In genomic region chr19:48609571-48610108, GRCh38 we compare ENCODE assay signal across 35 cellular contexts. TPM values are rescaled to one million over a fixed set of nuclear protein-coding genes. Genes with fewer than 3 reads are reported as not detected.
"Had no signal": no experiment of that assay in that cellular context is flagged by ENCODE, and none has a peak within 500 bp of the region (broad histone marks: within the 10 kb centered on the region; RNA-seq: fewer than 3 reads in every experiment).

No MANE protein-coding gene starts in this region.

- DNase-seq: activated CD4-positive, alpha-beta memory T cell treated with anti-CD3 and anti-CD28 coated beads for 36 hours; activated CD4-positive, alpha-beta T cell treated with anti-CD3 and anti-CD28 coated beads for 36 hours; activated CD4-positive, alpha-beta T cell treated with anti-CD3 and anti-CD28 coated beads, Interleukin-2, amount 10 ng/mL, durations not matched to agents 24 days and 14 days; activated CD4-positive, CD25-positive, alpha-beta regulatory T cell; activated CD4-positive, CD25-positive, alpha-beta regulatory T cell treated with anti-CD3 and anti-CD28 coated beads, Interleukin-2, amount 50 U/mL, for 72 hours; activated CD8-positive, alpha-beta memory T cell treated with anti-CD3 and anti-CD28 coated beads, Interleukin-2, amount 10 ng/mL, durations not matched to agents 7 days and 5 days; activated CD8-positive, alpha-beta memory T cell treated with anti-CD3 and anti-CD28 coated beads, Interleukin-2, amount 50 U/mL, for 4 hours; activated CD8-positive, alpha-beta T cell treated with anti-CD3 and anti-CD28 coated beads, Interleukin-2, amount 10 ng/mL, durations not matched to agents 7 days and 5 days; activated effector memory CD4-positive, alpha-beta T cell treated with anti-CD3 and anti-CD28 coated beads, Interleukin-2, amount 50 U/mL, for 16 hours; activated naive CD4-positive, alpha-beta T cell treated with anti-CD3 and anti-CD28 coated beads for 36 hours; activated naive CD8-positive, alpha-beta T cell treated with anti-CD3 and anti-CD28 coated beads for 36 hours; activated naive CD8-positive, alpha-beta T cell treated with anti-CD3 and anti-CD28 coated beads, Interleukin-2, amount 50 U/mL, for 24 hours; activated T-cell treated with anti-CD3 and anti-CD28 coated beads, Interleukin-2, amount 50 U/mL, for 1 hour; activated T-cell treated with anti-CD3 and anti-CD28 coated beads, Interleukin-2, amount 50 U/mL, for 48 hours; adrenal gland; brain microvascular endothelial cell; cortex of kidney; dermis blood vessel endothelial cell; effector CD4-positive, alpha-beta T cell; effector memory CD8-positive, alpha-beta T cell; erythroblast; foreskin keratinocyte; gastrocnemius medialis; glutamatergic neuron; heart left ventricle; T-helper 2 cell had no signal

- FAIRE-seq: astrocyte, bronchial epithelial cell, colon had no signal

- ATAC-seq: gastrocnemius medialis had no signal

- H3K9me3 ChIP-seq: adrenal gland, esophagus muscularis mucosa, gastrocnemius medialis, heart left ventricle had no signal

- H3K27me3 ChIP-seq: adrenal gland, brain microvascular endothelial cell, esophagus muscularis mucosa, foreskin keratinocyte, gastrocnemius medialis, heart left ventricle had no signal

- H3K36me3 ChIP-seq: adrenal gland, gastrocnemius medialis had no signal

- H3K4me1 ChIP-seq: foreskin keratinocyte had no signal

- H3K27ac ChIP-seq: adrenal gland, brain microvascular endothelial cell, esophagus muscularis mucosa, foreskin keratinocyte, gastrocnemius medialis, heart left ventricle had no signal

- H3K4me3 ChIP-seq: adrenal gland, esophagus muscularis mucosa, gastrocnemius medialis, heart left ventricle had no signal

RNA-seq across cellular contexts. Expression of gene SPACA4, which starts 3.1 kb away (rescaled TPM):
- total RNA-seq: activated CD4-positive, alpha-beta memory T cell treated with anti-CD3 and anti-CD28 coated beads for 36 hours; activated CD4-positive, alpha-beta T cell treated with anti-CD3 and anti-CD28 coated beads for 36 hours; activated CD4-positive, alpha-beta T cell treated with anti-CD3 and anti-CD28 coated beads, Interleukin-2, amount 10 ng/mL, durations not matched to agents 24 days and 14 days; activated CD8-positive, alpha-beta memory T cell treated with anti-CD3 and anti-CD28 coated beads for 36 hours; activated CD8-positive, alpha-beta memory T cell treated with anti-CD3 and anti-CD28 coated beads, Interleukin-2, amount 10 ng/mL, durations not matched to agents 7 days and 5 days; activated CD8-positive, alpha-beta T cell treated with anti-CD3 and anti-CD28 coated beads, Interleukin-2, amount 10 ng/mL, durations not matched to agents 7 days and 5 days; activated naive CD4-positive, alpha-beta T cell treated with anti-CD3 and anti-CD28 coated beads for 36 hours; activated naive CD8-positive, alpha-beta T cell treated with anti-CD3 and anti-CD28 coated beads for 36 hours; activated T-helper 1 cell treated with anti-CD3 and anti-CD28 coated beads, Interleukin-12 subunit alpha, Interleukin-12 subunit beta, Interleukin-2, Interleukin-4 antibody, amounts not matched to agents 30 ng/mL and 10 ng/mL and 1 ng/mL, durations not matched to agents 14 hours and 24 hours and 36 hours; activated T-helper 2 cell treated with anti-CD3 and anti-CD28 coated beads, Interferon-gamma antibody, Interleukin-2, Interleukin-4, amounts not matched to agents 10 μg/mL and 5 μg/mL and 100 μg/mL, durations not matched to agents 14 hours and 24 hours and 36 hours; adrenal gland; astrocyte; cardiac septum; chondrocyte; dermis blood vessel endothelial cell; esophagus muscularis mucosa; foreskin keratinocyte; gastrocnemius medialis; heart left ventricle had no signal
- polyA plus RNA-seq: adrenal gland, foreskin keratinocyte, heart left ventricle had no signal

RNA-seq across cellular contexts. Expression of gene FAM83E, which starts 5.2 kb away (rescaled TPM):
- total RNA-seq: cardiac septum, dermis blood vessel endothelial cell, heart left ventricle had no signal
